18 cellular contexts compared by ENCODE assay signal in genomic region chr6:46137387-46137786, GRCh38. TPM values are rescaled to one million over a fixed set of nuclear protein-coding genes. Genes with fewer than 3 reads are reported as not detected.
DNase-seq lines count a peak whose midpoint lies in the region; ATAC-seq, FAIRE-seq and TF ChIP-seq lines count a peak whose summit lies in the region.
"Had no signal": no experiment of that assay in that cellular context is flagged by ENCODE, and none has a peak within 500 bp of the region (broad histone marks: within the 10 kb centered on the region; RNA-seq: fewer than 3 reads in every experiment).

No MANE protein-coding gene starts in this region.

- TF ChIP-seq POLR2A in GM12892 (IDR thresholded peaks at IDR 0.05; ENCODE audit: low read depth, low read length) = no peak

- H3K4me1 ChIP-seq in OCI-LY3 (ENCODE audit: low read length) (peaks cover 25% of the 10 kb centered on the region), neuronal stem cell (ENCODE audit: control insufficient read depth in 2 of 2, insufficient read depth in 1 of 2, low read depth in 1 of 2, low read length in 2 of 2) (no peaks in the 10 kb centered on the region)

- H2BK120ac ChIP-seq in neuronal stem cell (ENCODE audit: low read depth, low read length) = no peak overlapping the region

- H3K36me3 ChIP-seq in OCI-LY3 (replicated peaks; ENCODE audit: low read depth, low read length) (peaks cover 18% of the 10 kb centered on the region), neuronal stem cell (replicated peaks in 1 of 2; ENCODE audit: control insufficient read depth in 2 of 2, insufficient read depth in 2 of 2, low read length in 2 of 2) (no peaks in the 10 kb centered on the region)

- peak; percentile 55 for ATAC-seq in GM19035 (IDR thresholded peaks at IDR 0.05; ENCODE audit: unreplicated experiment)
- peak; percentile 47 for ATAC-seq in HG02973 (IDR thresholded peaks at IDR 0.05; ENCODE audit: unreplicated experiment)
- ATAC-seq: PC-3 had no signal

- H3K9me3 ChIP-seq in OCI-LY3 (ENCODE audit: insufficient read depth, low read length) (no peaks in the 10 kb centered on the region), neuronal stem cell (replicated peaks in 1 of 2; ENCODE audit: control insufficient read depth in 2 of 2, insufficient read depth in 1 of 2, low read depth in 1 of 2, low read length in 2 of 2) (no peaks in the 10 kb centered on the region)

- H2BK15ac ChIP-seq in neuronal stem cell (ENCODE audit: low read length) = no peak overlapping the region

- H2BK5ac ChIP-seq in neuronal stem cell (ENCODE audit: low read length) = no peak overlapping the region

- peaks cover 33% of the 10 kb centered on the region for H4K20me1 ChIP-seq in OCI-LY3 (ENCODE audit: insufficient read depth, low read length)

- H3K27ac ChIP-seq in OCI-LY3 (ENCODE audit: low read length) (no peak overlapping the region), neuronal stem cell (replicated peaks; ENCODE audit: low read length) (no peak overlapping the region)

- H3K14ac ChIP-seq in neuronal stem cell (ENCODE audit: low read length) = no peak overlapping the region

- no peak for TF ChIP-seq CTCF in OCI-LY3 (IDR thresholded peaks at IDR 0.05; ENCODE audit: low read depth, low read length)

- no peak overlapping the region for H3K4ac ChIP-seq in neuronal stem cell (ENCODE audit: low read length)

- H3K27me3 ChIP-seq in OCI-LY3 (ENCODE audit: low read depth, low read length) (no peaks in the 10 kb centered on the region), neuronal stem cell (ENCODE audit: control insufficient read depth in 3 of 3, insufficient read depth in 3 of 3, low read depth in 1 of 3, low read length in 3 of 3) (no peaks in the 10 kb centered on the region)

- no peak overlapping the region for H2AFZ ChIP-seq in OCI-LY3 (ENCODE audit: low read depth, low read length)
- H2AFZ ChIP-seq in neuronal stem cell (ENCODE audit: low read length) = no peak overlapping the region

- peaks cover 66% of the 10 kb centered on the region for H3K79me2 ChIP-seq in OCI-LY3 (ENCODE audit: low read length)

- H4K8ac ChIP-seq in neuronal stem cell (ENCODE audit: low read depth, low read length) = no peak overlapping the region

- H3K4me3 ChIP-seq in OCI-LY3 (ENCODE audit: low read length) (no peak overlapping the region), neuronal stem cell (ENCODE audit: low read length in 2 of 2) (no peak overlapping the region)

- no peak overlapping the region for H3K23ac ChIP-seq in neuronal stem cell (ENCODE audit: low read depth, low read length, poor library complexity)

- H3K18ac ChIP-seq in neuronal stem cell (ENCODE audit: low read length) = no peak overlapping the region

- no peak overlapping the region for H3K9ac ChIP-seq in OCI-LY3 (ENCODE audit: low read length)
- no peak overlapping the region for H3K9ac ChIP-seq in neuronal stem cell (ENCODE audit: low read depth, low read length, poor library complexity)

- peak; percentile 46 for FAIRE-seq in GM12892 (lab: Jason Lieb, UNC)
- no peak for FAIRE-seq in frontal cortex (lab: Jason Lieb, UNC)
- FAIRE-seq: D721Med, keratinocyte had no signal

- no peak overlapping the region for H2AK5ac ChIP-seq in neuronal stem cell (ENCODE audit: low read depth, low read length)

- no CpG with 5 or more reads among the region's 2 CpGs for WGBS in neuronal stem cell (ENCODE audit: extremely low coverage in 2 of 2, insufficient read length in 2 of 2, insufficient replicate concordance in 1 of 2), 2 donors

- no peak overlapping the region for H2BK12ac ChIP-seq in neuronal stem cell (ENCODE audit: low read length)

- DNase-seq in GM12892 (ENCODE audit: insufficient read length) (no peak), neuronal stem cell (ENCODE audit: low spot score) (no peak), frontal cortex (ENCODE audit: low spot score in 2 of 2) (no peak), HuH-7.5 (ENCODE audit: low spot score) (no peak), NCI-H2196 (lab: John Stamatoyannopoulos, UW; ENCODE audit: unreplicated experiment) (no peak)
- DNase-seq: activated B cell treated with CpG ODN at 0.5 μM for 24 hours; activated CD8-positive, alpha-beta memory T cell treated with anti-CD3 and anti-CD28 coated beads, Interleukin-2, amount 50 U/mL, for 48 hours; activated naive CD8-positive, alpha-beta T cell treated with anti-CD3 and anti-CD28 coated beads for 36 hours; glutamatergic neuron; MM.1S; PC-3; posterior cingulate gyrus had no signal

- H3K79me1 ChIP-seq in neuronal stem cell (ENCODE audit: low read depth, low read length) = no peaks in the 10 kb centered on the region

- H3K4me2 ChIP-seq in OCI-LY3 (ENCODE audit: low read length) (peak overlapping the region; percentile 56; the same call in 1 of the 2 replicates), neuronal stem cell (ENCODE audit: insufficient read depth, low read length, poor library complexity, severe bottlenecking) (no peak overlapping the region)

- H4K91ac ChIP-seq in neuronal stem cell (ENCODE audit: low read depth, low read length, poor library complexity) = no peak overlapping the region

RNA-seq across cellular contexts. Expression of gene ENPP4, which starts 7.6 kb away (rescaled TPM):
- polyA plus RNA-seq in GM12892 (2012; ENCODE audit: missing spikeins) = 7.4 TPM
- 5.6 TPM for polyA plus RNA-seq in neuronal stem cell (2013, experiment 1 of 2)
- polyA plus RNA-seq in neuronal stem cell (2013, experiment 2 of 2) = 5.5 TPM
- total RNA-seq in frontal cortex = 37.1 TPM

RNA-seq across cellular contexts. Expression of gene ENPP5, which starts 33.4 kb away (rescaled TPM):
- polyA plus RNA-seq in GM12892 (2012; ENCODE audit: missing spikeins) = 0.38 TPM
- polyA plus RNA-seq in neuronal stem cell (2013, experiment 1 of 2) = 3.6 TPM
- 3.3 TPM for polyA plus RNA-seq in neuronal stem cell (2013, experiment 2 of 2)
- 5.3 TPM for total RNA-seq in frontal cortex
- total RNA-seq: HT1080 had no signal
